ENCODE assay signal across 24 cellular contexts in genomic region chr9:110006657-110007056, GRCh38.
DNase-seq lines count a peak whose midpoint lies in the region; ATAC-seq, FAIRE-seq and TF ChIP-seq lines count a peak whose summit lies in the region.
"Had no signal": no experiment of that assay in that cellular context is flagged by ENCODE, and none has a peak within 500 bp of the region (broad histone marks: within the 10 kb centered on the region; RNA-seq: fewer than 3 reads in every experiment).

No MANE protein-coding gene starts in this region.

- in situ Hi-C loops in HepG2 (cut with HindIII; ENCODE audit: extremely low pct_ligation_motif_present, low pct_unique_long_range_greater_than_20kb): no loop called here

- intact Hi-C loops in HepG2 (cut with micrococcal nuclease; ENCODE audit: unreplicated experiment) (loop anchor here (5.0 kb wide), 1 partner anchor 616 kb away; no protein-coding TSS in a partner anchor), right lobe of liver (cut with DNase I) (no loop called here), kidney (cut with DNase I) (no loop called here), head of caudate nucleus (cut with DNase I) (no loop called here)

- FAIRE-seq in HepG2 (lab: Jason Lieb, UNC): no peak
- FAIRE-seq in kidney (lab: Jason Lieb, UNC): no peak
- FAIRE-seq: small intestine had no signal

- peaks cover 27% of the 10 kb centered on the region for H3K9me3 Mint-ChIP-seq in mesothelial cell of epicardium

- H3K36me3 ChIP-seq in HepG2 (replicated peaks in 1 of 2; ENCODE audit: control insufficient read depth in 1 of 2, insufficient read depth in 2 of 2, low read length in 2 of 2) (no peaks in the 10 kb centered on the region), right lobe of liver (no peaks in the 10 kb centered on the region), OCI-LY1 (ENCODE audit: insufficient read depth, low read length) (no peaks in the 10 kb centered on the region), kidney (ENCODE audit: control insufficient read depth in 1 of 2, insufficient read depth in 2 of 2, low read length in 2 of 2) (no peaks in the 10 kb centered on the region)
- H3K36me3 ChIP-seq: tibial artery had no signal

- H3K27me3 Mint-ChIP-seq in mesothelial cell of epicardium (ENCODE audit: low read depth): no peaks in the 10 kb centered on the region
- H3K27me3 Mint-ChIP-seq: activated naive CD4-positive, alpha-beta T cell treated with anti-CD3 and anti-CD28 coated beads, Interleukin-2, amount 50 U/mL, for 24 hours had no signal

- DNase-seq in HepG2 (ENCODE audit: low spot score) (no peak), right lobe of liver (no peak), epithelial cell of proximal tubule (ENCODE audit: low read depth) (no peak), mesothelial cell of epicardium (ENCODE audit: low spot score in 2 of 2, unreplicated experiment in 2 of 2) (no peak), kidney (no peak), head of caudate nucleus (no peak)
- DNase-seq: activated T-cell treated with anti-CD3 and anti-CD28 coated beads, Interleukin-2, amount 50 U/mL, for 72 hours; aorta; CD8-positive, alpha-beta T cell; cerebellar nuclear complex; DND-41; glutamatergic neuron; HCEC 1CT; NCI-H1417; NCI-H82; small intestine; stimulated activated CD4-positive, alpha-beta T cell treated with anti-CD3 and anti-CD28 coated beads, Interleukin-2, amount 100 ng/mL, for 48 hours; stimulated activated naive CD8-positive, alpha-beta T cell treated with anti-CD3 and anti-CD28 coated beads, Interleukin-15, Interleukin-2, amounts not matched to agents 100 U/mL and 50 U/mL, for 24 hours; T1000; tibial artery had no signal

- H3K4me3 Mint-ChIP-seq in mesothelial cell of epicardium: no peak overlapping the region
- H3K4me3 Mint-ChIP-seq: CD8-positive, alpha-beta T cell had no signal

- H3K36me3 Mint-ChIP-seq in mesothelial cell of epicardium: peaks cover 18% of the 10 kb centered on the region

- H2AFZ ChIP-seq in HepG2 (ENCODE audit: low read length) (no peak overlapping the region), OCI-LY1 (ENCODE audit: low read length) (no peak overlapping the region)

- TF ChIP-seq CTCF in HepG2 (CRISPR knock-in tag; IDR thresholded peaks at IDR 0.05): 0 out of 2 replicates have a peak, but pooled peaks have one; percentile 10
- no peak for TF ChIP-seq CTCF in right lobe of liver (IDR thresholded peaks at IDR 0.05)
- TF ChIP-seq CTCF in OCI-LY1 (IDR thresholded peaks at IDR 0.05; ENCODE audit: low read length): no peak
- TF ChIP-seq CTCF in epithelial cell of proximal tubule (conservative IDR thresholded peaks at IDR 0.05; ENCODE audit: low read depth, low read length): peak; percentile 38
- TF ChIP-seq CTCF in mesothelial cell of epicardium (IDR thresholded peaks at IDR 0.05; ENCODE audit: unreplicated experiment): no peak
- no peak for TF ChIP-seq CTCF in kidney (IDR thresholded peaks at IDR 0.05; ENCODE audit: borderline replicate concordance, extremely low read depth, insufficient read depth)

- TF ChIP-seq RAD21 in HepG2 (CRISPR knock-in tag; IDR thresholded peaks at IDR 0.05): no peak

- POLR2A ChIA-PET in HepG2 (lab: Yijun Ruan, JAX): no interaction called here

- ATAC-seq in HepG2: peak; percentile 63
- ATAC-seq in right lobe of liver: no peak
- no peak for ATAC-seq in HG03025 (IDR thresholded peaks at IDR 0.05; ENCODE audit: low FRiP score, unreplicated experiment)
- ATAC-seq: activated CD4-positive, CD25-positive, alpha-beta regulatory T cell treated with anti-CD3 and anti-CD28 coated beads, Interleukin-2, amount 50 U/mL, for 24 hours; activated T-cell treated with anti-CD3 and anti-CD28 coated beads, Interleukin-2, amount 50 U/mL, for 72 hours; CD8-positive, alpha-beta T cell; stimulated activated naive CD8-positive, alpha-beta T cell treated with anti-CD3 and anti-CD28 coated beads, Interleukin-15, Interleukin-2, amounts not matched to agents 100 U/mL and 50 U/mL, for 24 hours had no signal

- H3F3A ChIP-seq in OCI-LY1 (ENCODE audit: insufficient read depth, low read length): no peaks in the 10 kb centered on the region

- CTCF ChIA-PET in HepG2 (lab: Yijun Ruan, JAX; ENCODE audit: low intra/inter-chr PET ratio, low total read pairs): interaction anchor here (1.5 kb wide), 1 partner anchor 146 kb away, joined by 6 read pairs; no protein-coding TSS in a partner anchor

- no peaks in the 10 kb centered on the region for H3K9me3 ChIP-seq in HepG2 (ENCODE audit: low read length)
- no peaks in the 10 kb centered on the region for H3K9me3 ChIP-seq in right lobe of liver
- H3K9me3 ChIP-seq in OCI-LY1 (ENCODE audit: low read length): no peaks in the 10 kb centered on the region
- no peaks in the 10 kb centered on the region for H3K9me3 ChIP-seq in kidney (ENCODE audit: control insufficient read depth in 1 of 2, low read length in 2 of 2)
- H3K9me3 ChIP-seq: tibial artery had no signal

- H3K4me1 Mint-ChIP-seq in mesothelial cell of epicardium: peaks cover 8% of the 10 kb centered on the region

- no peak for TF ChIP-seq EP300 in HepG2 (IDR thresholded peaks at IDR 0.05; ENCODE audit: low read depth in 2 of 2, low read length in 2 of 2)
- TF ChIP-seq EP300 in HepG2 (CRISPR knock-in tag; IDR thresholded peaks at IDR 0.05; ENCODE audit: borderline replicate concordance): no peak

- H3K79me2 ChIP-seq in HepG2 (ENCODE audit: insufficient read depth, low read length): no peaks in the 10 kb centered on the region
- H3K79me2 ChIP-seq in OCI-LY1 (ENCODE audit: insufficient read depth, low read length): no peaks in the 10 kb centered on the region

- no peak for TF ChIP-seq POLR2A in HepG2 (IDR thresholded peaks at IDR 0.05; ENCODE audit: insufficient read depth in 1 of 2, low read depth in 2 of 2, low read length in 2 of 2)
- no peak for TF ChIP-seq POLR2A in right lobe of liver (IDR thresholded peaks at IDR 0.05)

- no peaks in the 10 kb centered on the region for H3K4me1 ChIP-seq in HepG2 (ENCODE audit: insufficient read depth, low read length)
- no peaks in the 10 kb centered on the region for H3K4me1 ChIP-seq in right lobe of liver
- peaks cover 26% of the 10 kb centered on the region for H3K4me1 ChIP-seq in OCI-LY1 (ENCODE audit: insufficient read depth, low read length, severe bottlenecking)
- H3K4me1 ChIP-seq in kidney (ENCODE audit: control insufficient read depth in 1 of 2, insufficient read depth in 1 of 2, low read depth in 1 of 2, low read length in 2 of 2): no peaks in the 10 kb centered on the region
- H3K4me1 ChIP-seq: tibial artery had no signal

- H3K4me2 ChIP-seq in HepG2 (ENCODE audit: low read depth, low read length): no peak overlapping the region
- H3K4me2 ChIP-seq in OCI-LY1 (ENCODE audit: low read length): peak overlapping the region; percentile 75

- H3K27me3 ChIP-seq in HepG2 (ENCODE audit: control insufficient read depth in 1 of 2, insufficient read depth in 2 of 2, low read length in 2 of 2): no peaks in the 10 kb centered on the region
- H3K27me3 ChIP-seq in right lobe of liver: no peaks in the 10 kb centered on the region
- H3K27me3 ChIP-seq in OCI-LY1 (ENCODE audit: insufficient read depth, low read length): no peaks in the 10 kb centered on the region
- H3K27me3 ChIP-seq: tibial artery had no signal

- H3K4me3 ChIP-seq in HepG2 (replicated peaks in 1 of 3; ENCODE audit: insufficient read depth in 1 of 3, low read depth in 2 of 3, low read length in 3 of 3) (no peak overlapping the region), right lobe of liver (no peak overlapping the region), OCI-LY1 (ENCODE audit: low read depth, low read length, poor library complexity, severe bottlenecking) (peak overlapping the region; percentile 58), epithelial cell of proximal tubule (ENCODE audit: low read depth, low read length) (no peak overlapping the region), kidney (ENCODE audit: low read length in 2 of 2) (no peak overlapping the region)
- H3K4me3 ChIP-seq: tibial artery had no signal

- BruUV-seq in HepG2 (replicated peaks; lab: Mats Ljungman, UMichigan): no TSS peak

- no peak overlapping the region for H3K27ac Mint-ChIP-seq in mesothelial cell of epicardium
- H3K27ac Mint-ChIP-seq: activated naive CD4-positive, alpha-beta T cell treated with anti-CD3 and anti-CD28 coated beads, Interleukin-2, amount 50 U/mL, for 24 hours; CD8-positive, alpha-beta T cell had no signal

- H3K9ac ChIP-seq in HepG2 (ENCODE audit: insufficient read depth, low read depth, low read length) (no peak overlapping the region), OCI-LY1 (ENCODE audit: low read length) (no peak overlapping the region), kidney (ENCODE audit: low read length in 2 of 2) (no peak overlapping the region)

- H4K20me1 ChIP-seq in HepG2 (ENCODE audit: insufficient read depth, low read length): no peaks in the 10 kb centered on the region
- no peaks in the 10 kb centered on the region for H4K20me1 ChIP-seq in OCI-LY1 (ENCODE audit: insufficient read depth, low read length)

- 49% methylated on average over 2 of the region's 2 CpGs for WGBS in HepG2 (ENCODE audit: low lambda C conversion rate)
- 100% methylated on average over 2 of the region's 2 CpGs for WGBS in right lobe of liver (ENCODE audit: insufficient coverage, low coverage, low lambda C conversion rate, missing lambda C conversion rate)

- no peak overlapping the region for H3K27ac ChIP-seq in HepG2 (ENCODE audit: extremely low read length, insufficient read depth, low read length)
- no peak overlapping the region for H3K27ac ChIP-seq in right lobe of liver
- peak overlapping the region; percentile 63 for H3K27ac ChIP-seq in OCI-LY1 (ENCODE audit: low read depth, low read length, poor library complexity, severe bottlenecking)
- H3K27ac ChIP-seq in kidney (ENCODE audit: low read depth in 2 of 2, low read length in 2 of 2): no peak overlapping the region
- H3K27ac ChIP-seq: tibial artery had no signal

- no peaks in the 10 kb centered on the region for H3K9me2 ChIP-seq in OCI-LY1 (ENCODE audit: low read depth, low read length)

TF ChIP-seq in HepG2, 621 proteins besides CTCF, POLR2A, EP300 and RAD21:
- TF ChIP-seq STAG1 (CRISPR knock-in tag; IDR thresholded peaks at IDR 0.05): peak; percentile 19; the same call in 1 of the 2 replicates
- TF ChIP-seq SMC3 (IDR thresholded peaks at IDR 0.05; ENCODE audit: low read length): peak; percentile 25; the same call in 1 of the 2 replicates
- no peak for TF ChIP-seq ZBTB20 (CRISPR knock-in tag; IDR thresholded peaks at IDR 0.05; ENCODE audit: borderline replicate concordance, low read depth)

Comparison
In these comparisons a context has a peak if more than half of its experiments do, and no peak if none do; other contexts are left out.
1. CTCF ChIP-seq: peak in HepG2 (single experiment) and epithelial cell of proximal tubule (single experiment); none in right lobe of liver (0 of 4), OCI-LY1 (single experiment), mesothelial cell of epicardium (single experiment) and kidney (single experiment).